ENCODE assay signal across 8 cellular contexts in genomic region chr3:172129868-172130751, GRCh38.
DNase-seq lines count a peak whose midpoint lies in the region; ATAC-seq and TF ChIP-seq lines count a peak whose summit lies in the region.

No MANE protein-coding gene starts in this region.

- CTCF ChIA-PET in PC-3 (lab: Charles Lee), result interaction anchor here (0.6 kb wide), 1 partner anchor 347 kb away, joined by 4 read pairs; no protein-coding TSS in a partner anchor

- H3K79me2 ChIP-seq in PC-3 (ENCODE audit: low read length), result peaks cover 89% of the 10 kb centered on the region
- peaks cover 2% of the 10 kb centered on the region for H3K79me2 ChIP-seq in trophoblast cell (ENCODE audit: control insufficient read depth, insufficient read depth, low read length, poor library complexity)

- H3K36me3 ChIP-seq in PC-3 (ENCODE audit: low read depth, low read length) (peaks cover 12% of the 10 kb centered on the region), trophoblast cell (ENCODE audit: control insufficient read depth in 1 of 2, insufficient read depth in 2 of 2, low read length in 2 of 2) (peaks cover 0 to 1% of the 10 kb centered on the region in 2 experiments)

- H3K9me3 Mint-ChIP-seq in activated T-helper 1 cell treated with anti-CD3 and anti-CD28 coated beads, Interleukin-12 subunit alpha, Interleukin-12 subunit beta, Interleukin-2, Interleukin-4 antibody, amounts not matched to agents 30 ng/mL and 10 ng/mL and 1 ng/mL, durations not matched to agents 14 hours and 24 hours and 36 hours, result no peaks in the 10 kb centered on the region

- H3K27me3 ChIP-seq in PC-3 (ENCODE audit: low read length) (no peaks in the 10 kb centered on the region), trophoblast cell (ENCODE audit: insufficient read depth, low read length) (no peaks in the 10 kb centered on the region)

- intact Hi-C loops in PC-3 (cut with micrococcal nuclease), result loop anchor here (1.0 to 5.0 kb wide), 3 partner anchors 8 to 187 kb away; no protein-coding TSS in a partner anchor
- intact Hi-C loops in activated T-helper 1 cell treated with anti-CD3 and anti-CD28 coated beads, Interleukin-12 subunit alpha, Interleukin-12 subunit beta, Interleukin-2, Interleukin-4 antibody, amounts not matched to agents 30 ng/mL and 10 ng/mL and 1 ng/mL, durations not matched to agents 14 hours and 24 hours and 36 hours (cut with micrococcal nuclease), result loop anchor here (1.0 to 10.0 kb wide), 4 partner anchors 15 to 85 kb away; no protein-coding TSS in a partner anchor

- peaks cover 4% of the 10 kb centered on the region for H3K79me1 ChIP-seq in trophoblast cell (ENCODE audit: low read length)

- H3K4me1 Mint-ChIP-seq in activated T-helper 1 cell treated with anti-CD3 and anti-CD28 coated beads, Interleukin-12 subunit alpha, Interleukin-12 subunit beta, Interleukin-2, Interleukin-4 antibody, amounts not matched to agents 30 ng/mL and 10 ng/mL and 1 ng/mL, durations not matched to agents 14 hours and 24 hours and 36 hours (ENCODE audit: low read depth), result peaks cover 67% of the 10 kb centered on the region

- no peak overlapping the region for H2BK12ac ChIP-seq in trophoblast cell (ENCODE audit: low read length)

- no peaks in the 10 kb centered on the region for H3K27me3 Mint-ChIP-seq in activated T-helper 1 cell treated with anti-CD3 and anti-CD28 coated beads, Interleukin-12 subunit alpha, Interleukin-12 subunit beta, Interleukin-2, Interleukin-4 antibody, amounts not matched to agents 30 ng/mL and 10 ng/mL and 1 ng/mL, durations not matched to agents 14 hours and 24 hours and 36 hours (ENCODE audit: insufficient read depth)

- H4K8ac ChIP-seq in trophoblast cell (ENCODE audit: low read depth, low read length), result no peak overlapping the region

- H4K20me1 ChIP-seq in PC-3 (ENCODE audit: low read length), result no peaks in the 10 kb centered on the region

- H3K9me2 ChIP-seq in PC-3 (replicated peaks; ENCODE audit: low read length), result no peaks in the 10 kb centered on the region

- H3K9ac ChIP-seq in PC-3 (ENCODE audit: low read length) (peak overlapping the region; percentile 61), trophoblast cell (ENCODE audit: low read length) (no peak overlapping the region)

- H2AFZ ChIP-seq in PC-3 (ENCODE audit: low read length) (peak overlapping the region; percentile 7; the same call in 1 of the 2 replicates), trophoblast cell (ENCODE audit: insufficient read depth, low read length, poor library complexity) (no peak overlapping the region)

- H3K4ac ChIP-seq in trophoblast cell (ENCODE audit: low read depth, low read length), result no peak overlapping the region

- POLR2A ChIA-PET in PC-3 (lab: Charles Lee; ENCODE audit: unreplicated experiment), result interaction anchor here (0.5 to 0.7 kb wide), 3 partner anchors 23 to 321 kb away, joined by 3 to 4 read pairs (median 3); no protein-coding TSS in a partner anchor

- H3K27ac ChIP-seq in PC-3 (ENCODE audit: low read length) (peak overlapping the region; percentile 92), trophoblast cell (ENCODE audit: low read depth, low read length) (peak overlapping the region; percentile 71)

- ATAC-seq in PC-3 (peak; percentile 90), HG02840 (IDR thresholded peaks at IDR 0.05; ENCODE audit: low FRiP score, unreplicated experiment) (no peak), GM18907 (IDR thresholded peaks at IDR 0.05; ENCODE audit: unreplicated experiment) (no peak)

- DNase-seq in GM04503 (ENCODE audit: low read depth) (peak; percentile 96), PC-3 (peak; percentile 98), fibroblast of the conjunctiva (ENCODE audit: low read depth) (peak; percentile 99), trophoblast cell (peak; percentile 98), NCI-H2107 treated with DMSO at 0.1 percent for 48 hours (lab: John Stamatoyannopoulos, UW; ENCODE audit: unreplicated experiment) (no peak)
- no peak for DNase-seq in activated T-helper 1 cell treated with anti-CD3 and anti-CD28 coated beads, Interleukin-12 subunit alpha, Interleukin-12 subunit beta, Interleukin-2, Interleukin-4 antibody, amounts not matched to agents 30 ng/mL and 10 ng/mL and 1 ng/mL, durations not matched to agents 14 hours and 24 hours and 36 hours (ENCODE audit: low spot score)

- H3K27ac Mint-ChIP-seq in activated T-helper 1 cell treated with anti-CD3 and anti-CD28 coated beads, Interleukin-12 subunit alpha, Interleukin-12 subunit beta, Interleukin-2, Interleukin-4 antibody, amounts not matched to agents 30 ng/mL and 10 ng/mL and 1 ng/mL, durations not matched to agents 14 hours and 24 hours and 36 hours, result peak overlapping the region; percentile 83

- H3K23ac ChIP-seq in trophoblast cell (ENCODE audit: low read length), result no peak overlapping the region

- H3K18ac ChIP-seq in trophoblast cell (ENCODE audit: low read length), result no peak overlapping the region

- H2BK5ac ChIP-seq in trophoblast cell (ENCODE audit: low read depth, low read length, poor library complexity), result no peak overlapping the region

- H3K4me3 ChIP-seq in PC-3 (ENCODE audit: low read length) (peak overlapping the region; percentile 36; the same call in 1 of the 2 replicates), trophoblast cell (ENCODE audit: low read depth, low read length) (no peak overlapping the region)

- TF ChIP-seq CTCF in PC-3 (conservative IDR thresholded peaks at IDR 0.05; ENCODE audit: low read depth, low read length), result no peak

- no peak overlapping the region for H3K14ac ChIP-seq in trophoblast cell (ENCODE audit: low read length)

- no peak overlapping the region for H2BK120ac ChIP-seq in trophoblast cell (ENCODE audit: insufficient read depth, low read length, poor library complexity)

- H3K4me1 ChIP-seq in PC-3 (ENCODE audit: insufficient read depth, low read length) (peaks cover 84% of the 10 kb centered on the region), trophoblast cell (ENCODE audit: control insufficient read depth in 1 of 2, insufficient read depth in 2 of 2, low read length in 2 of 2) (peaks cover 5 to 24% of the 10 kb centered on the region in 2 experiments)

- H3K9me3 ChIP-seq in PC-3 (ENCODE audit: low read length), result no peaks in the 10 kb centered on the region
- H3K9me3 ChIP-seq in trophoblast cell (ENCODE audit: insufficient read depth, low read depth, low read length), result no peaks in the 10 kb centered on the region

- no peak overlapping the region for H4K12ac ChIP-seq in trophoblast cell (ENCODE audit: low read depth, low read length)

- WGBS in trophoblast cell (ENCODE audit: extremely low coverage, insufficient coverage, insufficient read length), result no CpG with 5 or more reads among the region's 17 CpGs

- H3K4me2 ChIP-seq in PC-3 (ENCODE audit: low read length), result peak overlapping the region; percentile 78
- H3K4me2 ChIP-seq in trophoblast cell (ENCODE audit: low read length), result peak overlapping the region; percentile 63

- no peak overlapping the region for H4K91ac ChIP-seq in trophoblast cell (ENCODE audit: low read depth, low read length)

- peak overlapping the region; percentile 34 for H3K4me3 Mint-ChIP-seq in activated T-helper 1 cell treated with anti-CD3 and anti-CD28 coated beads, Interleukin-12 subunit alpha, Interleukin-12 subunit beta, Interleukin-2, Interleukin-4 antibody, amounts not matched to agents 30 ng/mL and 10 ng/mL and 1 ng/mL, durations not matched to agents 14 hours and 24 hours and 36 hours

- H2AK5ac ChIP-seq in trophoblast cell (ENCODE audit: low read length), result no peak overlapping the region

- H3K36me3 Mint-ChIP-seq in activated T-helper 1 cell treated with anti-CD3 and anti-CD28 coated beads, Interleukin-12 subunit alpha, Interleukin-12 subunit beta, Interleukin-2, Interleukin-4 antibody, amounts not matched to agents 30 ng/mL and 10 ng/mL and 1 ng/mL, durations not matched to agents 14 hours and 24 hours and 36 hours (ENCODE audit: low read depth), result peaks cover 32% of the 10 kb centered on the region

- no TSS peak for BruUV-seq in PC-3 (replicated peaks; lab: Mats Ljungman, UMichigan)

- H3F3A ChIP-seq in PC-3 (ENCODE audit: low read length, unreplicated experiment), result peaks cover 6% of the 10 kb centered on the region

Comparison
In these comparisons a context has a peak if more than half of its experiments do, and no peak if none do; other contexts are left out.
1. DNase-seq: peak in GM04503 (single experiment), PC-3 (single experiment), fibroblast of the conjunctiva (single experiment) and trophoblast cell (2 of 2); none in activated T-helper 1 cell treated with anti-CD3 and anti-CD28 coated beads, Interleukin-12 subunit alpha, Interleukin-12 subunit beta, Interleukin-2, Interleukin-4 antibody, amounts not matched to agents 30 ng/mL and 10 ng/mL and 1 ng/mL, durations not matched to agents 14 hours and 24 hours and 36 hours (single experiment) and NCI-H2107 treated with DMSO at 0.1 percent for 48 hours (single experiment).